8 cellular contexts compared by ENCODE assay signal in genomic region chr2:96869824-96870630, GRCh38. TPM values are rescaled to one million over a fixed set of nuclear protein-coding genes. Genes with fewer than 3 reads are reported as not detected.
DNase-seq lines count a peak whose midpoint lies in the region; ATAC-seq and TF ChIP-seq lines count a peak whose summit lies in the region.

Gene SEMA4C (minus strand): TSS chr2:96870080. CDS start chr2:96867886, 2,194 bp downstream.

- intact Hi-C loops in left colon (cut with DNase I, micrococcal nuclease): loop anchor here in 1 of 2 donors (5.0 kb wide), 1 partner anchor 82 kb away; no protein-coding TSS in a partner anchor

- peak within 1 kb of the TSS; percentile 99 for H3K27ac ChIP-seq in HUES6 (ENCODE audit: low read depth, low read length)
- peak within 1 kb of the TSS; percentile 95 for H3K27ac ChIP-seq in VCaP

- peaks cover 27% of the 10 kb centered on the region for H3K36me3 ChIP-seq in HUES6 (ENCODE audit: control insufficient read depth, insufficient read depth, low read length)

- peak within 1 kb of the TSS; percentile 73 for H3K4me3 ChIP-seq in HUES6 (ENCODE audit: low read depth, low read length)
- H3K4me3 ChIP-seq in choroid plexus epithelial cell (ENCODE audit: low read depth, low read length): peak within 1 kb of the TSS; percentile 89

- H3K9ac ChIP-seq in HUES6 (ENCODE audit: low read length): peak within 1 kb of the TSS; percentile 93

- DNase-seq in COR-L47 (lab: John Stamatoyannopoulos, UW): peak; percentile 49
- peak; percentile 53 for DNase-seq in choroid plexus epithelial cell (ENCODE audit: low read depth)
- peak in 1 of 2 donors; percentile 73 for DNase-seq in left colon
- DNase-seq in stimulated activated CD4-positive, alpha-beta T cell treated with anti-CD3 and anti-CD28 coated beads, Interleukin-4, amount 100 ng/mL, for 1 hour: peak; percentile 59
- DNase-seq in NCI-H1694 treated with DMSO at 0.1 percent for 48 hours (lab: John Stamatoyannopoulos, UW): no peak

- peaks cover 44% of the 10 kb centered on the region for H3K4me1 ChIP-seq in HUES6 (ENCODE audit: control insufficient read depth, insufficient read depth, low read length)

- H3K9me3 ChIP-seq in HUES6 (ENCODE audit: control insufficient read depth, insufficient read depth, low read depth, low read length): no peaks in the 10 kb centered on the region

- peaks cover 5% of the 10 kb centered on the region for H3K27me3 ChIP-seq in HUES6 (ENCODE audit: control insufficient read depth, insufficient read depth, low read length)

- ATAC-seq in left colon: peak; percentile 50
- ATAC-seq in HG03139 (IDR thresholded peaks at IDR 0.05; ENCODE audit: unreplicated experiment): no peak

- TF ChIP-seq CTCF in VCaP (conservative IDR thresholded peaks at IDR 0.05): no peak
- no peak for TF ChIP-seq CTCF in choroid plexus epithelial cell (conservative IDR thresholded peaks at IDR 0.05; ENCODE audit: low read depth, low read length)

RNA-seq across cellular contexts. Expression of gene SEMA4C, which starts in this region (rescaled TPM):
- 10 to 100 TPM; 13.2 to 17.5 TPM for total RNA-seq in left colon
